Comparison of ENCODE assay signal across 1 cellular context in genomic region chr18:60692277-60692676, GRCh38.
TF ChIP-seq lines count a peak whose summit lies in the region.

No MANE protein-coding gene starts in this region.

TF ChIP-seq in GM23338, 12 proteins besides CTCF, POLR2A, EP300 and RAD21 (continued from another document):
- TF ChIP-seq ZNF462 (CRISPR knock-in tag; IDR thresholded peaks at IDR 0.05) (no peak), ZNF114 (CRISPR knock-in tag; IDR thresholded peaks at IDR 0.05) (no peak), ETS1 (IDR thresholded peaks at IDR 0.05) (no peak), EZH2 (IDR thresholded peaks at IDR 0.05; ENCODE audit: low read depth, unreplicated experiment) (no peak), CREB1 (CRISPR knock-in tag; IDR thresholded peaks at IDR 0.05; ENCODE audit: low read depth) (no peak), NANOG (IDR thresholded peaks at IDR 0.05; ENCODE audit: borderline replicate concordance) (no peak), ZNF331 (CRISPR knock-in tag; IDR thresholded peaks at IDR 0.05; ENCODE audit: low read depth) (no peak), EZH2phosphoT487 (IDR thresholded peaks at IDR 0.05; ENCODE audit: unreplicated experiment) (no peak), STAT1 (IDR thresholded peaks at IDR 0.05; ENCODE audit: unreplicated experiment) (no peak)
